Comparison of ENCODE assay signal across 27 cellular contexts in genomic region chr2:80091237-80091636, GRCh38.
"Had no signal": no experiment of that assay in that cellular context is flagged by ENCODE, and none has a peak within 500 bp of the region (broad histone marks: within the 10 kb centered on the region; RNA-seq: fewer than 3 reads in every experiment).

No MANE protein-coding gene starts in this region.

- H3K36me3 ChIP-seq: neural progenitor cell, ovary, right lobe of liver, sigmoid colon, spleen, suprapubic skin, tibial artery, transverse colon, upper lobe of right lung, uterus had no signal

- H2AFZ ChIP-seq: neural progenitor cell, parathyroid adenoma had no signal

- H3K4me2 ChIP-seq: neural progenitor cell had no signal

- H3K27ac ChIP-seq: neural progenitor cell, ovary, parathyroid adenoma, psoas muscle, right lobe of liver, sigmoid colon, spleen, suprapubic skin, testis, tibial artery, transverse colon, upper lobe of right lung, uterus had no signal

- H3K79me2 ChIP-seq: parathyroid adenoma had no signal

- H3K27me3 ChIP-seq: neural progenitor cell, ovary, right lobe of liver, sigmoid colon, spleen, suprapubic skin, testis, tibial artery, transverse colon, upper lobe of right lung, uterus had no signal

- H3K9ac ChIP-seq: neural progenitor cell, parathyroid adenoma had no signal

- H3K4me3 ChIP-seq: neural progenitor cell, ovary, psoas muscle, right lobe of liver, sigmoid colon, spleen, suprapubic skin, testis, tibial artery, transverse colon, upper lobe of right lung, uterus had no signal

- DNase-seq: natural killer cell; occipital lobe; ovary; posterior cingulate gyrus; psoas muscle; right cardiac atrium; right lobe of liver; sigmoid colon; small intestine; spleen; stimulated activated CD4-positive, alpha-beta T cell treated with anti-CD3 and anti-CD28 coated beads, Interleukin-12 subunit alpha, Interleukin-12 subunit beta, amount 100 ng/mL, for 4 hours; stimulated activated CD4-positive, alpha-beta T cell treated with anti-CD3 and anti-CD28 coated beads, Interleukin-1b, Interleukin-23, amount 100 ng/mL, for 48 hours; stimulated activated CD4-positive, alpha-beta T cell treated with anti-CD3 and anti-CD28 coated beads, Interleukin-4, amount 100 ng/mL, for 1 hour; stimulated activated CD4-positive, alpha-beta T cell treated with anti-CD3 and anti-CD28 coated beads, Interleukin-4, amount 100 ng/mL, for 4 hours; stimulated activated CD8-positive, alpha-beta memory T cell treated with anti-CD3 and anti-CD28 coated beads, Interleukin-4, amount 100 ng/mL, for 48 hours; stimulated activated naive CD4-positive, alpha-beta T cell; stimulated activated naive CD8-positive, alpha-beta T cell treated with anti-CD3 and anti-CD28 coated beads, Interleukin-15, amount 100 ng/mL, for 72 hours; stimulated activated naive CD8-positive, alpha-beta T cell treated with anti-CD3 and anti-CD28 coated beads, Interleukin-15, Interleukin-2, amounts not matched to agents 100 U/mL and 50 U/mL, for 24 hours; substantia nigra; testis; tibial artery; transverse colon; upper lobe of right lung; uterus had no signal

- H3K9me3 ChIP-seq: ovary, psoas muscle, right lobe of liver, sigmoid colon, spleen, suprapubic skin, testis, tibial artery, transverse colon, upper lobe of right lung, uterus had no signal

- H3K4me1 ChIP-seq: parathyroid adenoma, psoas muscle, right lobe of liver, sigmoid colon, spleen, suprapubic skin, testis, tibial artery, transverse colon, upper lobe of right lung, uterus had no signal
